8 cellular contexts compared by ENCODE assay signal in genomic region chr3:195657475-195658372, GRCh38.
DNase-seq lines count a peak whose midpoint lies in the region; ATAC-seq and TF ChIP-seq lines count a peak whose summit lies in the region.
"Not testable (repeated sequence)": the region's sequence is repeated elsewhere in the genome, so short reads cannot be mapped to it uniquely, and the experiment has no call there.

No MANE protein-coding gene starts in this region.

- TF ChIP-seq POLR2A in GM18526 (IDR thresholded peaks at IDR 0.05; ENCODE audit: extremely low read depth, insufficient read length) (peak; percentile 61), gastrocnemius medialis (IDR thresholded peaks at IDR 0.05) (peak in 1 of 2 donors; percentile 89)
- not testable (repeated sequence) for TF ChIP-seq POLR2A in tibial nerve (IDR thresholded peaks at IDR 0.05)

- not testable (repeated sequence) for H3K27ac ChIP-seq in ectodermal cell (ENCODE audit: insufficient read depth, low read depth, low read length, poor library complexity, severe bottlenecking)
- peak overlapping the region; percentile 82 to 89 (median 86) for H3K27ac ChIP-seq in gastrocnemius medialis
- peak overlapping the region; percentile 73 to 94 (median 84) for H3K27ac ChIP-seq in tibial nerve

- H3K9me3 ChIP-seq in ectodermal cell (ENCODE audit: control insufficient read depth, low read length); gastrocnemius medialis; tibial nerve: not testable (repeated sequence)

- ATAC-seq in HG02840 (IDR thresholded peaks at IDR 0.05; ENCODE audit: low FRiP score, unreplicated experiment) (peak; percentile 84), left colon (peak; percentile 85), gastrocnemius medialis (peak; percentile 93 to 97)

- TF ChIP-seq CTCF in gastrocnemius medialis (IDR thresholded peaks at IDR 0.05 in 4 of 5, conservative IDR thresholded peaks at IDR 0.05 in 1 of 5); tibial nerve (IDR thresholded peaks at IDR 0.05): not testable (repeated sequence)

- DNase-seq in NCI-H226 = peak; percentile 7
- DNase-seq in activated CD8-positive, alpha-beta memory T cell treated with anti-CD3 and anti-CD28 coated beads, Interleukin-2, amount 50 U/mL, for 48 hours = peak; percentile 97
- DNase-seq in left colon = peak; percentile 85 to 89
- DNase-seq in gastrocnemius medialis = peak; percentile 84 to 91
- DNase-seq in tibial nerve (ENCODE audit: low spot score in 2 of 2) = peak; percentile 74 to 81

- H3K4me1 ChIP-seq in ectodermal cell (ENCODE audit: control insufficient read depth, insufficient read depth, low read length); tibial nerve: not testable (repeated sequence)
- H3K4me1 ChIP-seq in gastrocnemius medialis = peaks cover 7 to 10% of the 10 kb centered on the region in 2 donors

- H3K4me3 ChIP-seq in ectodermal cell (ENCODE audit: insufficient read depth, low read depth, low read length) = peak overlapping the region; percentile 49
- H3K4me3 ChIP-seq in gastrocnemius medialis = peak overlapping the region; percentile 65 to 80 (median 72)
- H3K4me3 ChIP-seq in tibial nerve = peak overlapping the region; percentile 55 to 78 (median 60)

- intact Hi-C loops in left colon (cut with DNase I, micrococcal nuclease); gastrocnemius medialis (cut with DNase I; ENCODE audit: low total_unique reads): not testable (repeated sequence)

- in situ Hi-C loops in gastrocnemius medialis (cut with MboI; ENCODE audit: low sequenced_read_pairs in 4 of 4) = not testable (repeated sequence)

- not testable (repeated sequence) for H3K27me3 ChIP-seq in ectodermal cell (ENCODE audit: control insufficient read depth, insufficient read depth, low read length, poor library complexity, severe bottlenecking); gastrocnemius medialis; tibial nerve

- not testable (repeated sequence) for TF ChIP-seq EP300 in tibial nerve (IDR thresholded peaks at IDR 0.05)

- WGBS in ectodermal cell, 2 experiments = 6 to 8% methylated on average over 77 to 90 of the region's 99 CpGs
- 1 to 24% methylated on average over 15 to 36 of the region's 99 CpGs for WGBS in tibial nerve, 2 donors

- not testable (repeated sequence) for H3K36me3 ChIP-seq in ectodermal cell (ENCODE audit: control insufficient read depth, insufficient read depth, low read length); gastrocnemius medialis; tibial nerve

Comparison
In these comparisons a context has a peak if more than half of its experiments do, and no peak if none do; other contexts are left out.
1. DNase-seq: peak in every context shown above with its lines; median percentile 97 in activated CD8-positive, alpha-beta memory T cell treated with anti-CD3 and anti-CD28 coated beads, Interleukin-2, amount 50 U/mL, for 48 hours; 88 in gastrocnemius medialis; 87 in left colon; 78 in tibial nerve; 7 in NCI-H226.